In genomic region chr9:109886050-109886449, GRCh38 we compare ENCODE assay signal across 14 cellular contexts.
DNase-seq lines count a peak whose midpoint lies in the region; ATAC-seq and TF ChIP-seq lines count a peak whose summit lies in the region.
"Had no signal": no experiment of that assay in that cellular context is flagged by ENCODE, and none has a peak within 500 bp of the region (broad histone marks: within the 10 kb centered on the region; RNA-seq: fewer than 3 reads in every experiment).

No MANE protein-coding gene starts in this region.

- H3K9me3 ChIP-seq in right atrium auricular region = no peaks in the 10 kb centered on the region
- H3K9me3 ChIP-seq: testis had no signal

- peaks cover 21% of the 10 kb centered on the region for H3K36me3 ChIP-seq in right atrium auricular region

- H3K27ac ChIP-seq in right atrium auricular region = peak overlapping the region; percentile 69 to 79
- H3K27ac ChIP-seq: testis had no signal

- no peaks in the 10 kb centered on the region for H3K36me3 Mint-ChIP-seq in stimulated activated naive CD8-positive, alpha-beta T cell treated with anti-CD3 and anti-CD28 coated beads, Interleukin-15, Interleukin-2, amounts not matched to agents 100 ng/mL and 50 ng/mL, for 24 hours (ENCODE audit: low read depth)
- H3K36me3 Mint-ChIP-seq in activated naive CD4-positive, alpha-beta T cell treated with anti-CD3 and anti-CD28 coated beads, Interleukin-2, amount 50 U/mL, for 72 hours = peaks cover 0 to 49% of the 10 kb centered on the region in 2 donors
- H3K36me3 Mint-ChIP-seq: activated naive CD8-positive, alpha-beta T cell had no signal

- peaks cover 40% of the 10 kb centered on the region for H3K4me1 Mint-ChIP-seq in stimulated activated naive CD8-positive, alpha-beta T cell treated with anti-CD3 and anti-CD28 coated beads, Interleukin-15, Interleukin-2, amounts not matched to agents 100 ng/mL and 50 ng/mL, for 24 hours (ENCODE audit: low read depth)

- peaks cover 0 to 50% of the 10 kb centered on the region in 2 donors for H3K4me1 ChIP-seq in right atrium auricular region
- H3K4me1 ChIP-seq: testis had no signal

- TF ChIP-seq CTCF in right atrium auricular region (IDR thresholded peaks at IDR 0.05) = no peak

- ATAC-seq in stimulated activated naive CD8-positive, alpha-beta T cell treated with anti-CD3 and anti-CD28 coated beads, Interleukin-15, Interleukin-2, amounts not matched to agents 100 U/mL and 50 U/mL, for 24 hours = no peak
- ATAC-seq in activated naive CD4-positive, alpha-beta T cell treated with anti-CD3 and anti-CD28 coated beads, Interleukin-2, amount 50 U/mL, for 72 hours = peak in 1 of 2 donors; percentile 0
- no peak for ATAC-seq in GM21526 (IDR thresholded peaks at IDR 0.05; ENCODE audit: low FRiP score, unreplicated experiment)

- H3K27me3 Mint-ChIP-seq in stimulated activated naive CD8-positive, alpha-beta T cell treated with anti-CD3 and anti-CD28 coated beads, Interleukin-15, Interleukin-2, amounts not matched to agents 100 ng/mL and 50 ng/mL, for 24 hours = no peaks in the 10 kb centered on the region

- H3K27ac Mint-ChIP-seq in stimulated activated naive CD8-positive, alpha-beta T cell treated with anti-CD3 and anti-CD28 coated beads, Interleukin-15, Interleukin-2, amounts not matched to agents 100 ng/mL and 50 ng/mL, for 24 hours = peak overlapping the region; percentile 72
- H3K27ac Mint-ChIP-seq in activated naive CD4-positive, alpha-beta T cell treated with anti-CD3 and anti-CD28 coated beads, Interleukin-2, amount 50 U/mL, for 72 hours = peak overlapping the region; percentile 91 to 99

- no peak overlapping the region for H3K4me3 ChIP-seq in right atrium auricular region
- H3K4me3 ChIP-seq: testis had no signal

- no peaks in the 10 kb centered on the region for H3K9me3 Mint-ChIP-seq in stimulated activated naive CD8-positive, alpha-beta T cell treated with anti-CD3 and anti-CD28 coated beads, Interleukin-15, Interleukin-2, amounts not matched to agents 100 ng/mL and 50 ng/mL, for 24 hours
- peaks cover 0 to 24% of the 10 kb centered on the region in 2 donors for H3K9me3 Mint-ChIP-seq in activated naive CD4-positive, alpha-beta T cell treated with anti-CD3 and anti-CD28 coated beads, Interleukin-2, amount 50 U/mL, for 72 hours
- H3K9me3 Mint-ChIP-seq: neural crest cell had no signal

- H3K4me3 Mint-ChIP-seq in stimulated activated naive CD8-positive, alpha-beta T cell treated with anti-CD3 and anti-CD28 coated beads, Interleukin-15, Interleukin-2, amounts not matched to agents 100 ng/mL and 50 ng/mL, for 24 hours = no peak overlapping the region
- H3K4me3 Mint-ChIP-seq: activated naive CD8-positive, alpha-beta T cell; neural crest cell had no signal

- no peaks in the 10 kb centered on the region for H3K27me3 ChIP-seq in right atrium auricular region
- H3K27me3 ChIP-seq: testis had no signal

- DNase-seq in stimulated activated naive CD8-positive, alpha-beta T cell treated with anti-CD3 and anti-CD28 coated beads, Interleukin-15, Interleukin-2, amounts not matched to agents 100 U/mL and 50 U/mL, for 24 hours = no peak
- DNase-seq in activated naive CD4-positive, alpha-beta T cell treated with anti-CD3 and anti-CD28 coated beads, Interleukin-2, amount 50 U/mL, for 72 hours (ENCODE audit: low spot score in 2 of 2) = no peak
- no peak for DNase-seq in right atrium auricular region (ENCODE audit: low spot score)
- no peak for DNase-seq in NCI-H748 treated with DMSO at 0.1 percent for 48 hours (lab: John Stamatoyannopoulos, UW)
- DNase-seq in SIG-M5 (lab: John Stamatoyannopoulos, UW) = no peak
- DNase-seq in D341Med (ENCODE audit: low spot score) = no peak
- DNase-seq: cerebellar nuclear complex, mesenchymal stem cell, NCI-H1092, testis had no signal
